ENCODE assay signal across 16 cellular contexts in the genomic region with DNA sequence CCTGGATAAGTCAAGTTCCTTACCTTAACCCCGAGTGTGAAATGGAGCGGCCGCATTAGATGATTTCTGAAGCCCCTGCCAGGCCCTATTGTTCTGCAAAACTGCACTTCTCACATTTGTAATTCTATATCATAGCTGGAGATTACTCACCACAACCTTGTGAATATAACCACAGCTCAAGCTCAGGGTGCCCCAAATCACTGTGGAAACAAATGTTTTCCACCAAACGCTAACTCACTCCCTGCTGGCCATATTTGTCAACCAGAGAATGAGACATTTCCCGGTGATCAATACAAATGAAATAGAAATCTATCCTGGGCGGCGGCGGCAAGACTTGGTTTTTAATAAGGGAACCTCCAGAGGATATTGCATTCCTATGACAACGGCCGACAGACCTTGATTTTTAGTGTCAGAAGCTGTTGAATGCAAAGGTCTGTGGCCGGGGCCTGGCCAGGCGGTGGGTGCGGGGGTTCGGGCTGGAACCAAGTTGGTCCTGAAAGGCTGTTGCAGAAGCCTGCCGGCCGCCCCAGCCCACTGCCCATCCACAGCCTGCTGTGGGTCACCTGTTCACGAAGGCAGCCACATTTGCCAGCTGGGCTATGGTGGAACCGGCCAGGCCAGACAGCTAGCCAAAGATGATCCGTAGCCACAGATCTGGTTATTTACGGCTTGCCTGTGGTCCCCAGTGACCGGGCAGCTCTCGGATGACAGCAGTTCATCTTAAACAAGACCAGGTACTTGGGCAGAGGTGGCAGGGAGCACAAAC.
DNase-seq lines count a peak whose midpoint lies in the region; ATAC-seq and TF ChIP-seq lines count a peak whose summit lies in the region.
"Had no signal": no experiment of that assay in that cellular context is flagged by ENCODE, and none has a peak within 500 bp of the region (broad histone marks: within the 10 kb centered on the region; RNA-seq: fewer than 3 reads in every experiment).

No MANE protein-coding gene starts in this region.

- CTCF ChIA-PET in CD8-positive, alpha-beta T cell (lab: Charles Lee): interaction anchor here (1.4 to 17.0 kb wide), 4 partner anchors 12 to 36 kb away, joined by 4 to 150 read pairs (median 58); no protein-coding TSS in a partner anchor

- no peak overlapping the region for H3K4me3 ChIP-seq in CD8-positive, alpha-beta T cell (ENCODE audit: low read depth, low read length)
- H3K4me3 ChIP-seq: breast epithelium, left ventricle myocardium inferior, testis had no signal

- H3K27ac ChIP-seq in CD8-positive, alpha-beta T cell (ENCODE audit: low read depth, low read length): no peak overlapping the region
- H3K27ac ChIP-seq: breast epithelium, left ventricle myocardium inferior, testis had no signal

- POLR2A ChIA-PET in CD8-positive, alpha-beta T cell (lab: Charles Lee): interaction anchor here (1.2 kb wide), 1 partner anchor 12 kb away, joined by 3 read pairs; no protein-coding TSS in a partner anchor

- peak overlapping the region in 1 of 7 donors; percentile 5 for H3K27ac Mint-ChIP-seq in CD14-positive monocyte
- H3K27ac Mint-ChIP-seq in CD8-positive, alpha-beta T cell: no peak overlapping the region
- H3K27ac Mint-ChIP-seq in activated T-cell treated with anti-CD3 and anti-CD28 coated beads, Interleukin-2, amount 50 U/mL, for 72 hours: peak overlapping the region; percentile 27
- H3K27ac Mint-ChIP-seq: activated naive CD4-positive, alpha-beta T cell treated with anti-CD3 and anti-CD28 coated beads, Interleukin-2, amount 50 U/mL, for 24 hours; B cell; naive B cell had no signal

- intact Hi-C loops in CD14-positive monocyte (cut with micrococcal nuclease): loop anchor here in 1 of 2 donors (5.0 kb wide), 1 partner anchor 37 kb away; no protein-coding TSS in a partner anchor
- intact Hi-C loops in CD8-positive, alpha-beta T cell (cut with DNase I, micrococcal nuclease): loop anchor here in 1 of 2 experiments (5.0 kb wide), 1 partner anchor 37 kb away; no protein-coding TSS in a partner anchor

- no peaks in the 10 kb centered on the region for H3K36me3 ChIP-seq in CD8-positive, alpha-beta T cell (ENCODE audit: insufficient read depth, low read length)
- H3K36me3 ChIP-seq: breast epithelium, left ventricle myocardium inferior had no signal

- no peaks in the 10 kb centered on the region for H3K9me3 ChIP-seq in CD8-positive, alpha-beta T cell (ENCODE audit: low read length)
- H3K9me3 ChIP-seq: breast epithelium, left ventricle myocardium inferior, testis had no signal

- no peaks in the 10 kb centered on the region for H3K36me3 Mint-ChIP-seq in CD14-positive monocyte
- H3K36me3 Mint-ChIP-seq in CD8-positive, alpha-beta T cell: no peaks in the 10 kb centered on the region
- no peaks in the 10 kb centered on the region for H3K36me3 Mint-ChIP-seq in activated T-cell treated with anti-CD3 and anti-CD28 coated beads, Interleukin-2, amount 50 U/mL, for 72 hours (ENCODE audit: insufficient read depth in 2 of 2)
- H3K36me3 Mint-ChIP-seq: activated naive CD4-positive, alpha-beta T cell treated with anti-CD3 and anti-CD28 coated beads, Interleukin-2, amount 50 U/mL, for 24 hours; naive B cell had no signal

- no peak overlapping the region for H3K4me3 Mint-ChIP-seq in CD14-positive monocyte
- H3K4me3 Mint-ChIP-seq in CD8-positive, alpha-beta T cell: no peak overlapping the region
- H3K4me3 Mint-ChIP-seq in activated T-cell treated with anti-CD3 and anti-CD28 coated beads, Interleukin-2, amount 50 U/mL, for 72 hours: peak overlapping the region in 1 of 2 donors; percentile 74
- H3K4me3 Mint-ChIP-seq: activated naive CD4-positive, alpha-beta T cell treated with anti-CD3 and anti-CD28 coated beads, Interleukin-2, amount 50 U/mL, for 24 hours; B cell; naive B cell had no signal

- no peak for TF ChIP-seq CTCF in CD14-positive monocyte (IDR thresholded peaks at IDR 0.05)
- TF ChIP-seq CTCF in CD8-positive, alpha-beta T cell (IDR thresholded peaks at IDR 0.05): no peak

- H3K27me3 Mint-ChIP-seq in CD14-positive monocyte (ENCODE audit: low read depth in 3 of 3): no peaks in the 10 kb centered on the region
- peaks cover 42% of the 10 kb centered on the region for H3K27me3 Mint-ChIP-seq in CD8-positive, alpha-beta T cell (ENCODE audit: low read depth)
- peaks cover 78% of the 10 kb centered on the region for H3K27me3 Mint-ChIP-seq in activated T-cell treated with anti-CD3 and anti-CD28 coated beads, Interleukin-2, amount 50 U/mL, for 72 hours (ENCODE audit: low read depth)

- DNase-seq in CD14-positive monocyte (ENCODE audit: low spot score) (peak; percentile 20), myocyte (ENCODE audit: low read depth) (peak; percentile 47), NCI-H345 (lab: John Stamatoyannopoulos, UW) (no peak), GOT3 (lab: John Stamatoyannopoulos, UW) (no peak)
- no peak for DNase-seq in CD8-positive, alpha-beta T cell
- DNase-seq in activated T-cell treated with anti-CD3 and anti-CD28 coated beads, Interleukin-2, amount 50 U/mL, for 72 hours: peak; percentile 33 to 36
- DNase-seq: DMS53, left ventricle myocardium inferior, naive B cell, NCI-H1694 treated with DMSO at 0.1 percent for 48 hours, testis had no signal

- peak; percentile 23 for ATAC-seq in CD8-positive, alpha-beta T cell
- ATAC-seq in activated T-cell treated with anti-CD3 and anti-CD28 coated beads, Interleukin-2, amount 50 U/mL, for 72 hours (replicated peaks in 1 of 2): peak; percentile 28 to 32
- no peak for ATAC-seq in GM18520 (IDR thresholded peaks at IDR 0.05; ENCODE audit: unreplicated experiment)
- ATAC-seq: Panc1 had no signal

- peaks cover 16% of the 10 kb centered on the region for H3K4me1 ChIP-seq in CD8-positive, alpha-beta T cell (ENCODE audit: insufficient read depth, low read length)
- H3K4me1 ChIP-seq: testis had no signal

- H3K27me3 ChIP-seq in CD8-positive, alpha-beta T cell (ENCODE audit: insufficient read depth, low read length): peaks cover 7% of the 10 kb centered on the region
- H3K27me3 ChIP-seq: testis had no signal

- H3K4me1 Mint-ChIP-seq in CD14-positive monocyte: peaks cover 59% of the 10 kb centered on the region
- peaks cover 46% of the 10 kb centered on the region for H3K4me1 Mint-ChIP-seq in CD8-positive, alpha-beta T cell (ENCODE audit: low read depth)
- H3K4me1 Mint-ChIP-seq in activated T-cell treated with anti-CD3 and anti-CD28 coated beads, Interleukin-2, amount 50 U/mL, for 72 hours (ENCODE audit: low read depth): peaks cover 53% of the 10 kb centered on the region

- peaks cover 0 to 2% (median 0%) of the 10 kb centered on the region in 7 donors for H3K9me3 Mint-ChIP-seq in CD14-positive monocyte
- H3K9me3 Mint-ChIP-seq in CD8-positive, alpha-beta T cell: no peaks in the 10 kb centered on the region
- H3K9me3 Mint-ChIP-seq in activated T-cell treated with anti-CD3 and anti-CD28 coated beads, Interleukin-2, amount 50 U/mL, for 72 hours: no peaks in the 10 kb centered on the region
- H3K9me3 Mint-ChIP-seq: activated naive CD4-positive, alpha-beta T cell treated with anti-CD3 and anti-CD28 coated beads, Interleukin-2, amount 50 U/mL, for 24 hours; naive B cell had no signal

Comparison
In these comparisons a context has a peak if more than half of its experiments do, and no peak if none do; other contexts are left out.
1. DNase-seq: peak in CD14-positive monocyte (single experiment), activated T-cell treated with anti-CD3 and anti-CD28 coated beads, Interleukin-2, amount 50 U/mL, for 72 hours (2 of 2) and myocyte (single experiment); none in CD8-positive, alpha-beta T cell (0 of 7), NCI-H345 (single experiment) and GOT3 (single experiment).